9 cellular contexts compared by ENCODE assay signal in the genomic region with DNA sequence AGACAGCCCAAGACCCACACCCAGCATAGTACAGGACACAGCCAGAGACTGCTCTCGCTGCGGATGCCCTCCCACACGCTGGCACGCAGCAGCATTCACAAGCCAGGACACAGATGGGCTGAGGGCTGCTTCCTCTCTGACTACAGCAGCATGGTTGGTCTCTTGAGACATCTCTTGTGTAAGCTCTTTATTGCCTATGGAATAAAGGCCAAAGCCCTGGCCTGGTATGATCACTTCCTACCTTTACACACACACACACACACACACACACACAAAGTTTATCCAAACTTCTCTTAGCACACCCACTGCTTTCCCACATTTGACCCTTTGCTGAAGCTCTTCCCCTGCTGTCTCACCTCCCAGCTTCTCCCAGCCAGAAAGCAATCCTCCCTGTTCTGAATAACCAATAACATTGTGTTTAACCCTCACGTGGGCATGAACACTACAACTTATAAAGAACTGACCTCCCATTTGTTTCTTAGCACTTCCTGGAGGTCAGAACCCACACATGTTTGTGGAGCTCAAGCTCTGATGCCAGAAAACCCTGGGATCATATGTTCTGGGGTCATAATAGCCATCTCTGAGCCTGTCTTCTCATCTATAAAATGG. TPM values are rescaled to one million over a fixed set of nuclear protein-coding genes. Genes with fewer than 3 reads are reported as not detected.
DNase-seq lines count a peak whose midpoint lies in the region; ATAC-seq lines count a peak whose summit lies in the region.
"Had no signal": no experiment of that assay in that cellular context is flagged by ENCODE, and none has a peak within 500 bp of the region (broad histone marks: within the 10 kb centered on the region; RNA-seq: fewer than 3 reads in every experiment).

No MANE protein-coding gene starts in this region.

- intact Hi-C loops in left cardiac atrium (cut with DNase I), result loop anchor here in 1 of 2 donors (5.0 kb wide), 1 partner anchor 63 kb away; no protein-coding TSS in a partner anchor

- ATAC-seq in left cardiac atrium, result peak; percentile 81 to 83
- no peak for ATAC-seq in HG03175 (IDR thresholded peaks at IDR 0.05; ENCODE audit: unreplicated experiment)

- H3K36me3 ChIP-seq in MG63, result no peaks in the 10 kb centered on the region
- H3K36me3 ChIP-seq: SJSA1 had no signal

- no peak overlapping the region for H3K4me3 ChIP-seq in MG63
- peak overlapping the region; percentile 83 for H3K4me3 ChIP-seq in skeletal muscle cell (ENCODE audit: low read depth, low read length)
- H3K4me3 ChIP-seq: SJSA1 had no signal

- no peaks in the 10 kb centered on the region for H3K27me3 ChIP-seq in MG63
- H3K27me3 ChIP-seq: SJSA1 had no signal

- H3K4me1 Mint-ChIP-seq in activated naive CD8-positive, alpha-beta T cell (ENCODE audit: low read depth), result peaks cover 38% of the 10 kb centered on the region

- H3K27me3 Mint-ChIP-seq in activated naive CD8-positive, alpha-beta T cell, result no peaks in the 10 kb centered on the region

- no peaks in the 10 kb centered on the region for H3K9me3 ChIP-seq in MG63
- H3K9me3 ChIP-seq: SJSA1 had no signal

- DNase-seq in EH (ENCODE audit: low read depth) (peak; percentile 72), MG63 (peak; percentile 85), left cardiac atrium (peak; percentile 82), skeletal muscle cell (ENCODE audit: low read depth) (peak; percentile 99), NCI-H2081 (lab: John Stamatoyannopoulos, UW) (no peak), globus pallidus (ENCODE audit: low spot score) (no peak)

- H3K27ac Mint-ChIP-seq in activated naive CD8-positive, alpha-beta T cell, result no peak overlapping the region

- H3K9me3 Mint-ChIP-seq in activated naive CD8-positive, alpha-beta T cell (ENCODE audit: low read depth), result no peaks in the 10 kb centered on the region

- peaks cover 2% of the 10 kb centered on the region for H3K36me3 Mint-ChIP-seq in activated naive CD8-positive, alpha-beta T cell

- peak overlapping the region; percentile 96 for H3K4me3 Mint-ChIP-seq in activated naive CD8-positive, alpha-beta T cell

RNA-seq across cellular contexts. Expression of gene LUZP1, which starts 1.2 kb away (rescaled TPM):
- 17.1 and 18.2 TPM in 2 replicates for total RNA-seq in MG63 (2014; rRNA removed; shearing (Covaris generic); ENCODE audit: low replicate concordance)
- total RNA-seq in left cardiac atrium, result 10 to 100 TPM; 31.7 to 55.7 TPM

RNA-seq across cellular contexts. Expression of gene HTR1D, which starts 47.5 kb away (rescaled TPM):
- total RNA-seq in MG63 (2014; rRNA removed; shearing (Covaris generic); ENCODE audit: low replicate concordance), result 0.20 TPM in 1 of 2 replicates, not detected in the other
- total RNA-seq in left cardiac atrium, result not detected

Comparison
In these comparisons a context has a peak if more than half of its experiments do, and no peak if none do; other contexts are left out.
1. DNase-seq: peak in EH (single experiment), MG63 (single experiment), left cardiac atrium (single experiment) and skeletal muscle cell (single experiment); none in NCI-H2081 (0 of 2) and globus pallidus (single experiment).